ENCODE assay signal across 1 cellular context in genomic region chr17:72837335-72837734, GRCh38.
TF ChIP-seq lines count a peak whose summit lies in the region.

No MANE protein-coding gene starts in this region.

TF ChIP-seq in H1, 55 proteins besides CTCF, POLR2A, EP300 and RAD21 (continued from another document):
- TF ChIP-seq CHD2 (IDR thresholded peaks at IDR 0.05; ENCODE audit: low read length) (no peak), TEAD4 (IDR thresholded peaks at IDR 0.05; ENCODE audit: low read depth, low read length) (no peak)
